In genomic region chrX:19616959-19617358, GRCh38 we compare ENCODE assay signal across 22 cellular contexts.
DNase-seq lines count a peak whose midpoint lies in the region; ATAC-seq, FAIRE-seq and TF ChIP-seq lines count a peak whose summit lies in the region.
"Had no signal": no experiment of that assay in that cellular context is flagged by ENCODE, and none has a peak within 500 bp of the region (broad histone marks: within the 10 kb centered on the region; RNA-seq: fewer than 3 reads in every experiment).

No MANE protein-coding gene starts in this region.

- FAIRE-seq in GM12878 (lab: Jason Lieb, UNC), result no peak
- FAIRE-seq: colon, endothelial cell of umbilical vein had no signal

- TSS peak; percentile 9 for BruUV-seq in GM12878 (replicated peaks; lab: Mats Ljungman, UMichigan)

- H3K4me3 ChIP-seq in ACC112 (ENCODE audit: low read depth, low read length) (no peak overlapping the region), GM12878 (no peak overlapping the region), stomach (no peak overlapping the region)
- H3K4me3 ChIP-seq: left ventricle myocardium inferior, right lobe of liver, upper lobe of left lung had no signal

- H3K27me3 ChIP-seq in ACC112 (ENCODE audit: insufficient read depth, low read length) (no peaks in the 10 kb centered on the region), GM12878 (replicated peaks in 1 of 2; ENCODE audit: control insufficient read depth in 2 of 2, insufficient read depth in 2 of 2, low read length in 1 of 2) (no peaks in the 10 kb centered on the region), stomach (peaks cover 0 to 5% (median 0%) of the 10 kb centered on the region in 3 donors)
- H3K27me3 ChIP-seq: right lobe of liver, upper lobe of left lung had no signal

- peaks cover 24% of the 10 kb centered on the region for H3K79me2 ChIP-seq in ACC112 (ENCODE audit: control insufficient read depth, insufficient read depth, low read length, unreplicated experiment)
- H3K79me2 ChIP-seq in GM12878 (ENCODE audit: control insufficient read depth, insufficient read depth, low read length), result peaks cover 2% of the 10 kb centered on the region

- ATAC-seq in GM12878, result no peak
- peak; percentile 36 for ATAC-seq in left colon
- no peak for ATAC-seq in HG02623 (IDR thresholded peaks at IDR 0.05; ENCODE audit: unreplicated experiment)
- no peak for ATAC-seq in GM21528 (IDR thresholded peaks at IDR 0.05; ENCODE audit: low FRiP score, unreplicated experiment)
- ATAC-seq in GM21447 (IDR thresholded peaks at IDR 0.05; ENCODE audit: unreplicated experiment), result no peak
- ATAC-seq: right lobe of liver; stimulated activated naive CD8-positive, alpha-beta T cell treated with anti-CD3 and anti-CD28 coated beads, Interleukin-15, Interleukin-2, amounts not matched to agents 100 U/mL and 50 U/mL, for 24 hours had no signal

- TF ChIP-seq POLR2A in GM12878 (IDR thresholded peaks at IDR 0.05; ENCODE audit: low read depth, low read length), result no peak
- no peak for TF ChIP-seq POLR2A in stomach (IDR thresholded peaks at IDR 0.05)

- peak; percentile 14 for DNase-seq in EL
- DNase-seq in GM12878 (ENCODE audit: low read depth, low spot score), result no peak
- no peak for DNase-seq in left colon
- DNase-seq in stomach, result no peak
- DNase-seq: Calu3; GF-D8; Karpas-422; left ventricle myocardium inferior; NCI-H1105; NCI-H524 treated with DMSO at 0.1 percent for 48 hours; nucleus accumbens; right lobe of liver; SIG-M5; stimulated activated naive CD8-positive, alpha-beta T cell treated with anti-CD3 and anti-CD28 coated beads, Interleukin-15, Interleukin-2, amounts not matched to agents 100 U/mL and 50 U/mL, for 24 hours; T-helper 2 cell; upper lobe of left lung had no signal

- RAD21 ChIA-PET in GM12878 (lab: Charles Lee; ENCODE audit: unreplicated experiment), result no interaction called here

- H3K9me3 ChIP-seq in GM12878 (replicated peaks; ENCODE audit: control insufficient read depth, insufficient read depth, low read length), result no peaks in the 10 kb centered on the region; the same call in 2 of the 3 replicates
- peaks cover 0 to 7% (median 3%) of the 10 kb centered on the region in 4 donors for H3K9me3 ChIP-seq in stomach
- H3K9me3 ChIP-seq: left ventricle myocardium inferior, right lobe of liver, upper lobe of left lung had no signal

- POLR2A ChIA-PET in GM12878 (lab: Charles Lee), result no interaction called here

- in situ Hi-C loops in GM12878 (cut with MboI), result no loop called here

- no peak overlapping the region for H3K9ac ChIP-seq in GM12878 (ENCODE audit: control insufficient read depth, insufficient read depth, low read length)

- TF ChIP-seq EP300 in GM12878 (IDR thresholded peaks at IDR 0.05; ENCODE audit: borderline replicate concordance in 1 of 2, control insufficient read depth in 1 of 2, low read depth in 2 of 2, low read length in 2 of 2) (no peak), stomach (IDR thresholded peaks at IDR 0.05) (no peak)

- H3K27ac ChIP-seq in ACC112 (ENCODE audit: low read depth, low read length) (peak overlapping the region; percentile 16; the same call in 1 of the 2 replicates), GM12878 (ENCODE audit: control insufficient read depth, insufficient read depth) (no peak overlapping the region), stomach (no peak overlapping the region)
- H3K27ac ChIP-seq: left ventricle myocardium inferior, right lobe of liver, upper lobe of left lung had no signal

- TF ChIP-seq RAD21 in GM12878 (IDR thresholded peaks at IDR 0.05; ENCODE audit: insufficient read depth, low read depth, low read length), result no peak

- no peak overlapping the region for H3K4me2 ChIP-seq in GM12878 (ENCODE audit: control insufficient read depth, insufficient read depth)

- no peaks in the 10 kb centered on the region for H3K4me1 ChIP-seq in ACC112 (ENCODE audit: control insufficient read depth, insufficient read depth, low read length, unreplicated experiment)
- H3K4me1 ChIP-seq in GM12878 (ENCODE audit: control insufficient read depth, insufficient read depth, low read length), result peaks cover 5% of the 10 kb centered on the region
- no peaks in the 10 kb centered on the region for H3K4me1 ChIP-seq in stomach
- H3K4me1 ChIP-seq: right lobe of liver had no signal

- 56% methylated on average over 1 of the region's 1 CpG for WGBS in GM12878 (ENCODE audit: insufficient coverage, insufficient replicate concordance, low lambda C conversion rate, missing lambda C conversion rate)
- 84 to 90% (median 88%) methylated on average over 1 of the region's 1 CpG for WGBS in stomach, 5 donors

- no peak for TF ChIP-seq CTCF in GM12878 (IDR thresholded peaks at IDR 0.05 in 2 of 3, conservative IDR thresholded peaks at IDR 0.05 in 1 of 3; ENCODE audit: control insufficient read depth in 2 of 3, extremely low read depth in 1 of 3, insufficient read depth in 1 of 3, low read depth in 3 of 3, low read length in 3 of 3)
- TF ChIP-seq CTCF in stomach (IDR thresholded peaks at IDR 0.05), result no peak

- no peaks in the 10 kb centered on the region for H3K36me3 ChIP-seq in ACC112 (ENCODE audit: insufficient read depth, low read length)
- H3K36me3 ChIP-seq in GM12878 (ENCODE audit: control insufficient read depth in 2 of 2, insufficient read depth in 2 of 2, low read length in 1 of 2), result peaks cover 0 to 5% of the 10 kb centered on the region in 2 experiments; a peak in 2 of 4 replicates
- H3K36me3 ChIP-seq in stomach, result no peaks in the 10 kb centered on the region
- H3K36me3 ChIP-seq: left ventricle myocardium inferior, right lobe of liver, upper lobe of left lung had no signal

- no peaks in the 10 kb centered on the region for H4K20me1 ChIP-seq in GM12878 (ENCODE audit: control insufficient read depth, insufficient read depth)

- intact Hi-C loops in GM12878 (cut with micrococcal nuclease; ENCODE audit: unreplicated experiment), result no loop called here
- intact Hi-C loops in left colon (cut with DNase I, micrococcal nuclease), result no loop called here
- intact Hi-C loops in stomach (cut with DNase I; ENCODE audit: low total_unique reads), result no loop called here

- CTCF ChIA-PET in GM12878 (lab: Yijun Ruan, JAX), result interaction anchor here (1.6 kb wide), 1 partner anchor 10 kb away, joined by 3 read pairs; no protein-coding TSS in a partner anchor

- H2AFZ ChIP-seq in ACC112 (ENCODE audit: low read length, unreplicated experiment) (no peak overlapping the region), GM12878 (ENCODE audit: control insufficient read depth, low read depth, low read length) (no peak overlapping the region)

- SMC1A ChIA-PET in GM12878 (lab: Charles Lee; ENCODE audit: uncharacterized antibody, unreplicated experiment), result interaction anchor here (1.0 kb wide), 1 partner anchor 20 kb away, joined by 4 read pairs; no protein-coding TSS in a partner anchor

TF ChIP-seq in GM12878, 131 proteins besides CTCF, POLR2A, EP300 and RAD21 (continues in another document):
- TF ChIP-seq IKZF2 (IDR thresholded peaks at IDR 0.05) (no peak), YBX1 (IDR thresholded peaks at IDR 0.05) (no peak), PBX3 (IDR thresholded peaks at IDR 0.05; ENCODE audit: insufficient replicate concordance, low read depth, low read length) (no peak), SUPT20H (IDR thresholded peaks at IDR 0.05; ENCODE audit: borderline replicate concordance, control insufficient read depth, low read depth, low read length) (no peak), BRCA1 (IDR thresholded peaks at IDR 0.05; ENCODE audit: low read depth, low read length) (no peak), EZH2 (IDR thresholded peaks at IDR 0.05; ENCODE audit: borderline replicate concordance, control insufficient read depth, low read depth, low read length) (no peak), ATF2 (IDR thresholded peaks at IDR 0.05; ENCODE audit: low read length) (no peak), HSF1 (IDR thresholded peaks at IDR 0.05; ENCODE audit: low read depth, low read length) (no peak), LARP7 (IDR thresholded peaks at IDR 0.05) (no peak)
